ENCODE assay signal across 9 cellular contexts in genomic region chr1:173202430-173203145, GRCh38. TPM values are rescaled to one million over a fixed set of nuclear protein-coding genes. Genes with fewer than 3 reads are reported as not detected.
DNase-seq lines count a peak whose midpoint lies in the region; ATAC-seq, FAIRE-seq and TF ChIP-seq lines count a peak whose summit lies in the region.
"Had no signal": no experiment of that assay in that cellular context is flagged by ENCODE, and none has a peak within 500 bp of the region (broad histone marks: within the 10 kb centered on the region; RNA-seq: fewer than 3 reads in every experiment).

No MANE protein-coding gene starts in this region.

- no peak overlapping the region for H2AFZ ChIP-seq in GM23338

- intact Hi-C loops in CD14-positive monocyte (cut with micrococcal nuclease), result loop anchor here in 1 of 2 donors (5.0 kb wide), 1 partner anchor 460 kb away; no protein-coding TSS in a partner anchor

- H3K4me2 ChIP-seq in GM23338, result 0 out of 2 replicates have a peak overlapping the region, but pooled peaks have one; percentile 44

- H3K27ac ChIP-seq in GM23338 (ENCODE audit: low read depth), result no peak overlapping the region
- H3K27ac ChIP-seq: SK-N-MC had no signal

- no peak overlapping the region for H3K4me3 ChIP-seq in GM23338
- H3K4me3 ChIP-seq: SK-N-MC had no signal

- H3K36me3 ChIP-seq in GM23338 (ENCODE audit: insufficient read depth), result no peaks in the 10 kb centered on the region

- no peaks in the 10 kb centered on the region for H3K79me2 ChIP-seq in GM23338 (replicated peaks; ENCODE audit: insufficient read depth)

- H3K36me3 Mint-ChIP-seq in CD14-positive monocyte, result no peaks in the 10 kb centered on the region
- H3K36me3 Mint-ChIP-seq in GM23338 (ENCODE audit: low read depth), result no peaks in the 10 kb centered on the region
- no peaks in the 10 kb centered on the region for H3K36me3 Mint-ChIP-seq in endothelial cell (ENCODE audit: low read depth, unreplicated experiment)

- peaks cover 15% of the 10 kb centered on the region for H3K4me1 ChIP-seq in GM23338 (ENCODE audit: insufficient read depth)

- ATAC-seq in GM23338 (peak; percentile 75), HG03442 (IDR thresholded peaks at IDR 0.05; ENCODE audit: unreplicated experiment) (no peak), HG02759 (IDR thresholded peaks at IDR 0.05; ENCODE audit: unreplicated experiment) (no peak)

- H3K9me3 Mint-ChIP-seq in CD14-positive monocyte, result peaks cover 0 to 2% (median 0%) of the 10 kb centered on the region in 7 donors
- no peaks in the 10 kb centered on the region for H3K9me3 Mint-ChIP-seq in GM23338
- no peaks in the 10 kb centered on the region for H3K9me3 Mint-ChIP-seq in endothelial cell (ENCODE audit: unreplicated experiment)

- no peaks in the 10 kb centered on the region for H4K20me1 ChIP-seq in GM23338 (replicated peaks; ENCODE audit: insufficient read depth)

- TF ChIP-seq CTCF in CD14-positive monocyte (IDR thresholded peaks at IDR 0.05) (peak; percentile 69), GM23338 (conservative IDR thresholded peaks at IDR 0.05; ENCODE audit: low read depth in 2 of 2) (peak; percentile 70 to 72), endothelial cell (IDR thresholded peaks at IDR 0.05; ENCODE audit: unreplicated experiment) (peak; percentile 34)

- peak; percentile 74 for FAIRE-seq in RCC 7860 (lab: Jason Lieb, UNC)

- peaks cover 31% of the 10 kb centered on the region for H3K4me1 Mint-ChIP-seq in CD14-positive monocyte
- peaks cover 9% of the 10 kb centered on the region for H3K4me1 Mint-ChIP-seq in GM23338
- H3K4me1 Mint-ChIP-seq in endothelial cell (ENCODE audit: unreplicated experiment), result peaks cover 10% of the 10 kb centered on the region

- no peak for DNase-seq in CD14-positive monocyte (ENCODE audit: low spot score)
- peak; percentile 72 for DNase-seq in GM23338 (ENCODE audit: low spot score)
- peak; percentile 49 for DNase-seq in RCC 7860 (ENCODE audit: low spot score)
- peak; percentile 29 for DNase-seq in endothelial cell (ENCODE audit: low spot score)
- DNase-seq in myocyte (ENCODE audit: low read depth), result peak; percentile 81
- no peak for DNase-seq in HuH-7 (ENCODE audit: low spot score)

- peaks cover 0 to 5% (median 0%) of the 10 kb centered on the region in 3 donors for H3K27me3 Mint-ChIP-seq in CD14-positive monocyte (ENCODE audit: low read depth in 3 of 3)
- H3K27me3 Mint-ChIP-seq in GM23338 (ENCODE audit: insufficient read depth, low read depth, poor library complexity), result peaks cover 7% of the 10 kb centered on the region
- no peaks in the 10 kb centered on the region for H3K27me3 Mint-ChIP-seq in endothelial cell (ENCODE audit: unreplicated experiment)

- no peaks in the 10 kb centered on the region for H3K27me3 ChIP-seq in GM23338 (ENCODE audit: insufficient read depth)

- H3K9me2 ChIP-seq in GM23338 (ENCODE audit: insufficient read depth), result no peaks in the 10 kb centered on the region

- no peak overlapping the region for H3K27ac Mint-ChIP-seq in CD14-positive monocyte
- no peak overlapping the region for H3K27ac Mint-ChIP-seq in GM23338
- H3K27ac Mint-ChIP-seq in endothelial cell (ENCODE audit: unreplicated experiment), result no peak overlapping the region

- H3K4me3 Mint-ChIP-seq in CD14-positive monocyte (no peak overlapping the region), GM23338 (no peak overlapping the region), endothelial cell (ENCODE audit: unreplicated experiment) (no peak overlapping the region)

- H3F3A ChIP-seq in GM23338 (replicated peaks; ENCODE audit: low read depth), result no peaks in the 10 kb centered on the region

TF ChIP-seq in GM23338, 12 proteins besides CTCF, POLR2A, EP300 and RAD21 (continues in another document):
- TF ChIP-seq JUNB (IDR thresholded peaks at IDR 0.05; ENCODE audit: unreplicated experiment) (no peak), EZH2phosphoT487 (IDR thresholded peaks at IDR 0.05; ENCODE audit: unreplicated experiment) (no peak), ZNF331 (CRISPR knock-in tag; IDR thresholded peaks at IDR 0.05; ENCODE audit: low read depth) (no peak), NANOG (IDR thresholded peaks at IDR 0.05; ENCODE audit: borderline replicate concordance) (no peak), CREB1 (CRISPR knock-in tag; IDR thresholded peaks at IDR 0.05; ENCODE audit: low read depth) (no peak), ZNF462 (CRISPR knock-in tag; IDR thresholded peaks at IDR 0.05) (no peak)
- TF ChIP-seq, protein P1, sequence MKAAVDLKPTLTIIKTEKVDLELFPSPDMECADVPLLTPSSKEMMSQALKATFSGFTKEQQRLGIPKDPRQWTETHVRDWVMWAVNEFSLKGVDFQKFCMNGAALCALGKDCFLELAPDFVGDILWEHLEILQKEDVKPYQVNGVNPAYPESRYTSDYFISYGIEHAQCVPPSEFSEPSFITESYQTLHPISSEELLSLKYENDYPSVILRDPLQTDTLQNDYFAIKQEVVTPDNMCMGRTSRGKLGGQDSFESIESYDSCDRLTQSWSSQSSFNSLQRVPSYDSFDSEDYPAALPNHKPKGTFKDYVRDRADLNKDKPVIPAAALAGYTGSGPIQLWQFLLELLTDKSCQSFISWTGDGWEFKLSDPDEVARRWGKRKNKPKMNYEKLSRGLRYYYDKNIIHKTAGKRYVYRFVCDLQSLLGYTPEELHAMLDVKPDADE (IDR thresholded peaks at IDR 0.05), result no peak

RNA-seq across cellular contexts. Expression of gene TNFSF4, which starts 4.5 kb away (rescaled TPM):
- polyA plus RNA-seq in CD14-positive monocyte, result under 1 TPM; 0.38 to 0.40 TPM
- total RNA-seq in GM23338 (2014; rRNA removed; shearing (Covaris generic)), result 1.2 and 1.5 TPM in 2 replicates
- polyA plus RNA-seq in GM23338 (2016; fragmentation: Nextera tagmentation; extraction: Ambion mirVana), result 0.52 and 0.55 TPM in 2 replicates
- 0.15 TPM for total RNA-seq in endothelial cell (ENCODE audit: unreplicated experiment)
- total RNA-seq in myocyte, result 4.3 and 8.7 TPM in 2 replicates
- polyA plus RNA-seq in myocyte (2012), result 30.0 TPM

Comparison
In these comparisons a context has a peak if more than half of its experiments do, and no peak if none do; other contexts are left out.
1. DNase-seq: peak in GM23338 (single experiment), RCC 7860 (single experiment), endothelial cell (single experiment) and myocyte (single experiment); none in CD14-positive monocyte (single experiment) and HuH-7 (single experiment).
2. Peak in every context shown above with its lines, with median percentiles within 50 percentile points of each other: CTCF ChIP-seq.